Comparison of ENCODE assay signal across 8 cellular contexts in the genomic region with DNA sequence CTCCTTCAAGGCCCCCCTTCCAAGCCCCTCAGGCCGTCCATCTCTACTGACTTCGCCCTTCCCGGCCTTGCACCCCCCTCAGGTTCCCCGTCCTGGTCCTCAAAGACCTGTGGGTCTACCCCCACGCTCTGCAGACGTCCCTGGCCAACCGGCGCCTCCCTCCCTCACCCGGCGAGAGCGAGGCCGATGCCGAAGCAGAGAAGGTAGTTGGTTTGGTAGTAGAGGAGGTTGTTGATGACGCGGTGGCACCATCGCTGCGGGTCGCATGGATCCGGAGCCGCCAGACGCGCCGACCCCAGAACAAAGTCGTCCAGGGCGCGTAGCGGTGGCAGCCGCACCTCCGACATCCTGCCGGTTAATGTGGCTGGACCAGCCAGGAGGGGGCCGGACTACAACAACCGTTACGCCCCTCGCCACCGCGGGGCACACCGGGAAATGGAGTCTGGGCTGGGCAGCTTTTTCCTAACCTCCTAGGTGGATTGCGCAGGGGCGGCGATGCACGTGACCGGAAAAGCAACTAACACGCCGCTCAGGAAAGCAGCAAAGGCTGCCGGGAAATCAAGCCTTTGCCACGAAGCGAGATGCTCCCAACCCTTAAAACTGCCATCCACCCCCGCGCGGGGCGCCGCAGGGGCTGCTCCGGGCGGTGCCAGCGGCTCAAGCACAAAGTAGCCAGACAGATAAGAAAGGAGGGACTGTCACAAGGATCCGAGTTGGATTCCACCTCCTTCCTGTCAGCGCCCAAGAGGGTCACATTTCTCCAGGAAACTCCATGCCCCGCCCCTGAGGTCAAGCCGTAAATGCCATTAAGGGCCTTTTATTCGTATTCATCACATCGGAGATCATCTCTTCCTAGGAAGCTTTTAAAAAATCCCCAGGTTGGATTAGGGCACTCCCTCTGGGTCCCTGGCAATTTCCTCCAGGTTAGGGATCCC. TPM values are rescaled to one million over a fixed set of nuclear protein-coding genes. Genes with fewer than 3 reads are reported as not detected.
A peak's percentile ranks its signal among the peaks of the same experiment; 100 is the strongest.
DNase-seq lines count a peak whose midpoint lies in the region; ATAC-seq, FAIRE-seq and TF ChIP-seq lines count a peak whose summit lies in the region.

A gene with protein sequence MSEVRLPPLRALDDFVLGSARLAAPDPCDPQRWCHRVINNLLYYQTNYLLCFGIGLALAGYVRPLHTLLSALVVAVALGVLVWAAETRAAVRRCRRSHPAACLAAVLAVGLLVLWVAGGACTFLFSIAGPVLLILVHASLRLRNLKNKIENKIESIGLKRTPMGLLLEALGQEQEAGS (minus strand): TSS at position 362 of the 935 bp plus-strand sequence. CDS start 15 bp downstream, at position 347.

- peak within 1 kb of the TSS; percentile 72 for H3K27ac ChIP-seq in caudate nucleus (ENCODE audit: low read depth, low read length)
- H3K27ac ChIP-seq in small intestine (ENCODE audit: low read depth in 1 of 2, low read length in 1 of 2), result peak within 1 kb of the TSS in 1 of 2 donors; percentile 91
- no peak within 1 kb of the TSS for H3K27ac ChIP-seq in PC-3 (ENCODE audit: low read length)

- H3K4me3 ChIP-seq in small intestine (ENCODE audit: low read depth in 1 of 2, low read length in 2 of 2), result peak within 1 kb of the TSS; percentile 39 to 40
- H3K4me3 ChIP-seq in PC-3 (ENCODE audit: low read length), result no peak within 1 kb of the TSS

- POLR2A ChIA-PET in PC-3 (lab: Charles Lee; ENCODE audit: unreplicated experiment), result no interaction called here

- CTCF ChIA-PET in PC-3 (lab: Charles Lee), result no interaction called here

- H3K4me1 ChIP-seq in small intestine (ENCODE audit: control insufficient read depth in 2 of 2, insufficient read depth in 1 of 2, low read depth in 1 of 2, low read length in 1 of 2) (no peaks in the 10 kb centered on the region), PC-3 (ENCODE audit: insufficient read depth, low read length) (no peaks in the 10 kb centered on the region)

- H3K79me2 ChIP-seq in PC-3 (ENCODE audit: low read length), result no peaks in the 10 kb centered on the region

- ATAC-seq in HG02943 (IDR thresholded peaks at IDR 0.05; ENCODE audit: low read depth, unreplicated experiment) (peak; percentile 77), PC-3 (no peak)

- no peaks in the 10 kb centered on the region for H3K36me3 ChIP-seq in small intestine (ENCODE audit: control insufficient read depth in 2 of 2, insufficient read depth in 2 of 2, low read length in 2 of 2)
- no peaks in the 10 kb centered on the region for H3K36me3 ChIP-seq in PC-3 (ENCODE audit: low read depth, low read length)

- H3K4me2 ChIP-seq in PC-3 (ENCODE audit: low read length), result no peak within 1 kb of the TSS

- 2 to 40% (median 14%) methylated on average over 44 to 61 of the region's 61 CpGs for WGBS in small intestine, 3 donors

- peak; percentile 90 for DNase-seq in GM12891 (ENCODE audit: insufficient read length, low spot score)
- DNase-seq in NCI-H2171 (lab: John Stamatoyannopoulos, UW), result peak; percentile 78
- peak; percentile 44 to 79 (median 67) for DNase-seq in activated CD4-positive, CD25-positive, alpha-beta regulatory T cell (lab: John Stamatoyannopoulos, UW)
- peak; percentile 41 to 96 (median 87) for DNase-seq in caudate nucleus (lab: John Stamatoyannopoulos, UW)
- peak; percentile 81 for DNase-seq in iPS-NIHi7 (ENCODE audit: extremely low spot score)
- DNase-seq in small intestine, result peak; percentile 91
- DNase-seq in PC-3, result no peak

- no TSS peak for BruUV-seq in PC-3 (replicated peaks; lab: Mats Ljungman, UMichigan)

- no peaks in the 10 kb centered on the region for H3K9me2 ChIP-seq in PC-3 (replicated peaks; ENCODE audit: low read length)

- H3K9ac ChIP-seq in PC-3 (ENCODE audit: low read length), result no peak within 1 kb of the TSS

- H4K20me1 ChIP-seq in PC-3 (ENCODE audit: low read length), result no peaks in the 10 kb centered on the region

- H3K27me3 ChIP-seq in small intestine (ENCODE audit: control insufficient read depth in 2 of 2, insufficient read depth in 2 of 2, low read length in 2 of 2), result no peaks in the 10 kb centered on the region
- H3K27me3 ChIP-seq in PC-3 (ENCODE audit: low read length), result no peaks in the 10 kb centered on the region

- H2AFZ ChIP-seq in PC-3 (ENCODE audit: low read length), result no peak within 1 kb of the TSS

- 0 out of 2 replicates have a peak, but pooled peaks have one; percentile 36 for TF ChIP-seq POLR2A in GM12891 (IDR thresholded peaks at IDR 0.05; ENCODE audit: low read depth, low read length)

- no peaks in the 10 kb centered on the region for H3F3A ChIP-seq in PC-3 (ENCODE audit: low read length, unreplicated experiment)

- FAIRE-seq in GM12891 (lab: Jason Lieb, UNC), result peak; percentile 100
- no peak for FAIRE-seq in small intestine (lab: Jason Lieb, UNC)

- TF ChIP-seq CTCF in PC-3 (conservative IDR thresholded peaks at IDR 0.05; ENCODE audit: low read depth, low read length), result no peak

- intact Hi-C loops in PC-3 (cut with micrococcal nuclease), result no loop called here

- H3K9me3 ChIP-seq in small intestine (ENCODE audit: control insufficient read depth, low read depth) (no peaks in the 10 kb centered on the region), PC-3 (ENCODE audit: low read length) (no peaks in the 10 kb centered on the region)

TF ChIP-seq in GM12891, 5 proteins besides CTCF, POLR2A, EP300 and RAD21:
- no peak for TF ChIP-seq POLR2AphosphoS5 (IDR thresholded peaks at IDR 0.05; ENCODE audit: low read depth, low read length)
- TF ChIP-seq SPI1 (IDR thresholded peaks at IDR 0.05; ENCODE audit: low read depth, low read length), result no peak
- no peak for TF ChIP-seq TAF1 (IDR thresholded peaks at IDR 0.05; ENCODE audit: low read depth, low read length)
- no peak for TF ChIP-seq POU2F2 (IDR thresholded peaks at IDR 0.05; ENCODE audit: low read depth, low read length)
- TF ChIP-seq PAX5 (IDR thresholded peaks at IDR 0.05; ENCODE audit: insufficient read depth, low read length, severe bottlenecking), result no peak

RNA-seq across cellular contexts. Expression of the gene that starts here (rescaled TPM):
- polyA plus RNA-seq in GM12891 (2012; ENCODE audit: low read depth, missing spikeins), result 13.2 TPM
- polyA plus RNA-seq in small intestine, result 10 to 100 TPM in 1 of 3 donors, 1 to 10 TPM in 2; 1.3 to 12.8 (median 4.6) TPM
- 0.07 and 0.69 TPM in 2 replicates for total RNA-seq in PC-3 (2014; rRNA removed)
